Comparison of ENCODE assay signal across 22 cellular contexts in the genomic region with DNA sequence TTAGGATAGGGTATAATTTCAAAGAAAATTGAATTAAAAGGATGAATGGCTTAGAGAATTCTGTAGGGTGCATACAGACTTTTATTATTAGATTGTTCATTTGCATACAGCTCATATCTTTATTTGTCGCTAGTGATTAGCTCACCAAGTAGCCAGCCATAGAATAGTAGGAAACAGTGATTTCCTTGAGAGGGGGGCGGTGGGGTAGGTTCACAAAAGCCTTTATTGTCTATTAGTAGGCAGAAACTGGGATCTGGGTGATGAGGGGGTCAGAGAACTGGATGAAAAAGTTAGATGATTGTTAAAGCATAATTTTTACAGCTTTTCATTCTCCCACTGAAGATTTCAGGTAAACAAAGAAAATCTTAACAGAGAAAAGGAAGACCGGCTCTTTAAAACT.
"Had no signal": no experiment of that assay in that cellular context is flagged by ENCODE, and none has a peak within 500 bp of the region (broad histone marks: within the 10 kb centered on the region; RNA-seq: fewer than 3 reads in every experiment).

No MANE protein-coding gene starts in this region.

- DNase-seq: IMR-90, Karpas-422, KG1, MG63, NCI-H1092, NCI-H1105 treated with DMSO at 0.1 percent for 48 hours, NCI-H1417 treated with DMSO at 0.1 percent for 48 hours, NCI-H146, NCI-H1694 treated with DMSO at 0.1 percent for 48 hours, NCI-H2029, NCI-H2081 treated with DMSO at 0.1 percent for 48 hours, NCI-H2171, NCI-H226, NCI-H446, NCI-H510A, NCI-H774, Right ventricle myocardium superior, RPMI8226, SIG-M5 had no signal

- H3K4me3 ChIP-seq: MG63, SJSA1, SK-N-MC had no signal

- H3K27ac ChIP-seq: SJSA1, SK-N-MC had no signal

- ATAC-seq: HepG2 had no signal
